Comparison of ENCODE assay signal across 8 cellular contexts in genomic region chr5:168219515-168220410, GRCh38.
DNase-seq lines count a peak whose midpoint lies in the region; ATAC-seq and TF ChIP-seq lines count a peak whose summit lies in the region.

No MANE protein-coding gene starts in this region.

- TF ChIP-seq CTCF in fibroblast of pulmonary artery (IDR thresholded peaks at IDR 0.05; ENCODE audit: low read length, missing control alignments), result peak; percentile 93
- TF ChIP-seq CTCF in nephron progenitor cell (IDR thresholded peaks at IDR 0.05), result peak; percentile 85

- no peak overlapping the region for H3K27ac Mint-ChIP-seq in nephron progenitor cell

- H3K4me3 Mint-ChIP-seq in nephron progenitor cell, result no peak overlapping the region

- DNase-seq in DMS53 (lab: John Stamatoyannopoulos, UW), result peak; percentile 83
- peak; percentile 78 for DNase-seq in NCI-H2227 (lab: John Stamatoyannopoulos, UW; ENCODE audit: unreplicated experiment)
- peak; percentile 36 to 50 for DNase-seq in activated CD4-positive, alpha-beta T cell treated with anti-CD3 and anti-CD28 coated beads, Interleukin-2, amount 50 U/mL, for 48 hours
- DNase-seq in fibroblast of pulmonary artery (ENCODE audit: low read depth), result peak; percentile 87
- peak; percentile 56 for DNase-seq in nephron progenitor cell
- no peak for DNase-seq in NK-92 treated with Interleukin-12 subunit alpha and Interleukin-12 subunit beta, amount 100 ng/mL, for 24 hours (lab: John Stamatoyannopoulos, UW)

- peaks cover 48% of the 10 kb centered on the region for H3K4me1 Mint-ChIP-seq in nephron progenitor cell

- peak overlapping the region; percentile 15 for H3K4me3 ChIP-seq in fibroblast of pulmonary artery (replicated peaks; ENCODE audit: low read depth, low read length)

- ATAC-seq in GM19324 (IDR thresholded peaks at IDR 0.05; ENCODE audit: low FRiP score, unreplicated experiment) (peak; percentile 68), HG03196 (IDR thresholded peaks at IDR 0.05; ENCODE audit: unreplicated experiment) (peak; percentile 85)

- no peaks in the 10 kb centered on the region for H3K36me3 Mint-ChIP-seq in nephron progenitor cell (ENCODE audit: low read depth)

- H3K27me3 Mint-ChIP-seq in nephron progenitor cell (ENCODE audit: low read depth, poor library complexity), result peaks cover 4% of the 10 kb centered on the region

- H3K9me3 Mint-ChIP-seq in nephron progenitor cell, result no peaks in the 10 kb centered on the region
